Comparison of ENCODE assay signal across 17 cellular contexts in the genomic region with DNA sequence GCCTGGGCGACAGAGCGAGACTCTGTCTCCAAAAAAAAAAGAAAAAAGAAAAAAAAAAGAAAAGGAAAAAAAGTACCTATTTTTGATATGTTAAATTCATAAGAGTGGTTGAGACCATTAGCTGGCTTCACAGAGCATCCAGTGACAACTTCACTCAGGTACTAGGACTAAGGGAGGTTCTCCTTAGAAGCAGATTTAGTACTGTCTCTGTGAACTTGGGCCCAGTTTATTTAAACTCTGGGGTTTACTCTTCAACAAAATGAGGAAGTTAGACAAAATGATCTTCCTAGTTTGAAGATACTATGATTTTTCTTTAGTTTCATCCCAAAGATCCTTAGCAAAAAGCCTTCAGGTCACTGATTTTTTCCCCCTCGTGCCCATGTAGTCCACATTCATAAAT.
"Had no signal": no experiment of that assay in that cellular context is flagged by ENCODE, and none has a peak within 500 bp of the region (broad histone marks: within the 10 kb centered on the region; RNA-seq: fewer than 3 reads in every experiment).

No MANE protein-coding gene starts in this region.

- H3K27ac ChIP-seq: brain microvascular endothelial cell, hepatocyte, left ventricle myocardium inferior, upper lobe of left lung had no signal

- H3K4me1 ChIP-seq: left ventricle myocardium inferior, upper lobe of left lung had no signal

- H3K9me3 ChIP-seq: left ventricle myocardium inferior, upper lobe of left lung had no signal

- H3K4me3 Mint-ChIP-seq: activated naive CD8-positive, alpha-beta T cell; activated T-cell treated with anti-CD3 and anti-CD28 coated beads, Interleukin-2, amount 50 U/mL, for 24 hours; dendritic cell treated with granulocyte-macrophage colony-stimulating factor and Interleukin-4, amounts not matched to agents 40 ng/mL and 50 ng/mL, for 4 days; endodermal cell had no signal

- ATAC-seq: activated CD4-positive, CD25-positive, alpha-beta regulatory T cell treated with anti-CD3 and anti-CD28 coated beads, Interleukin-2, amount 50 U/mL, for 24 hours; sciatic nerve; stimulated activated naive CD8-positive, alpha-beta T cell treated with anti-CD3 and anti-CD28 coated beads, Interleukin-15, Interleukin-2, amounts not matched to agents 100 U/mL and 50 U/mL, for 24 hours had no signal

- H3K4me3 ChIP-seq: hepatocyte, left ventricle myocardium inferior, upper lobe of left lung had no signal

- H3K27me3 ChIP-seq: brain microvascular endothelial cell, hepatocyte, upper lobe of left lung had no signal

- DNase-seq: activated gamma-delta T cell; activated T-cell treated with anti-CD3 and anti-CD28 coated beads, Interleukin-2, amount 50 U/mL, for 24 hours; brain microvascular endothelial cell; cerebellar nuclear complex; endodermal cell; erythroblast; kidney; left ventricle myocardium inferior; mesendoderm; stimulated activated CD4-positive, alpha-beta T cell treated with anti-CD3 and anti-CD28 coated beads, Interleukin-2, amount 100 ng/mL, for 24 hours; stimulated activated naive CD8-positive, alpha-beta T cell treated with anti-CD3 and anti-CD28 coated beads, Interleukin-15, Interleukin-2, amounts not matched to agents 100 U/mL and 50 U/mL, for 24 hours; upper lobe of left lung had no signal

- H3K4me1 Mint-ChIP-seq: endodermal cell had no signal

- H3K9me3 Mint-ChIP-seq: activated T-cell treated with anti-CD3 and anti-CD28 coated beads, Interleukin-2, amount 50 U/mL, for 24 hours; dendritic cell treated with granulocyte-macrophage colony-stimulating factor and Interleukin-4, amounts not matched to agents 40 ng/mL and 50 ng/mL, for 4 days; endodermal cell had no signal

- H3K27ac Mint-ChIP-seq: activated naive CD8-positive, alpha-beta T cell; activated T-cell treated with anti-CD3 and anti-CD28 coated beads, Interleukin-2, amount 50 U/mL, for 24 hours; dendritic cell treated with granulocyte-macrophage colony-stimulating factor and Interleukin-4, amounts not matched to agents 40 ng/mL and 50 ng/mL, for 4 days; endodermal cell had no signal

- H3K27me3 Mint-ChIP-seq: activated naive CD8-positive, alpha-beta T cell; activated T-cell treated with anti-CD3 and anti-CD28 coated beads, Interleukin-2, amount 50 U/mL, for 24 hours; dendritic cell treated with granulocyte-macrophage colony-stimulating factor and Interleukin-4, amounts not matched to agents 40 ng/mL and 50 ng/mL, for 4 days had no signal
